Comparison of ENCODE assay signal across 25 cellular contexts in genomic region chr10:97644961-97645360, GRCh38. TPM values are rescaled to one million over a fixed set of nuclear protein-coding genes. Genes with fewer than 3 reads are reported as not detected.
"Had no signal": no experiment of that assay in that cellular context is flagged by ENCODE, and none has a peak within 500 bp of the region (broad histone marks: within the 10 kb centered on the region; RNA-seq: fewer than 3 reads in every experiment).

No MANE protein-coding gene starts in this region.

- H3K4me3 ChIP-seq: cardiac muscle cell, MG63, Peyer's patch had no signal

- DNase-seq: activated CD4-positive, alpha-beta memory T cell treated with anti-CD3 and anti-CD28 coated beads, Interleukin-2, amount 10 ng/mL, durations not matched to agents 7 days and 5 days; activated CD4-positive, alpha-beta T cell treated with anti-CD3 and anti-CD28 coated beads, Interleukin-2, amount 10 ng/mL, durations not matched to agents 7 days and 5 days; activated CD4-positive, CD25-positive, alpha-beta regulatory T cell; activated gamma-delta T cell treated with Interleukin-2 at 50 U/mL for 16 hours; activated naive CD4-positive, alpha-beta T cell treated with anti-CD3 and anti-CD28 coated beads, Interleukin-2, amount 10 ng/mL, durations not matched to agents 7 days and 5 days; activated naive CD8-positive, alpha-beta T cell treated with anti-CD3 and anti-CD28 coated beads for 36 hours; activated T-cell treated with anti-CD3 and anti-CD28 coated beads, Interleukin-2, amount 50 U/mL, for 72 hours; brain microvascular endothelial cell; KG1; MG63; MV-4-11; NCI-H1092 treated with DMSO at 0.1 percent for 48 hours; NCI-H1417 treated with DMSO at 0.1 percent for 48 hours; NCI-H1694; NCI-H2029; NCI-H510A treated with DMSO at 0.1 percent for 48 hours; Peyer's patch; SHP77 treated with DMSO at 0.1 percent for 48 hours; T-helper 17 cell had no signal

- H3K9me3 ChIP-seq: MG63, Peyer's patch had no signal

- H3K27me3 ChIP-seq: brain microvascular endothelial cell, cardiac muscle cell, MG63, Peyer's patch had no signal

- ATAC-seq: activated T-cell treated with anti-CD3 and anti-CD28 coated beads, Interleukin-2, amount 50 U/mL, for 72 hours; T-helper 17 cell had no signal

- H3K27ac ChIP-seq: brain microvascular endothelial cell, cardiac muscle cell, Peyer's patch, VCaP had no signal

RNA-seq across cellular contexts. Expression of gene C10orf62, which starts 55.4 kb away (rescaled TPM):
- total RNA-seq: activated CD4-positive, alpha-beta memory T cell treated with anti-CD3 and anti-CD28 coated beads, Interleukin-2, amount 10 ng/mL, durations not matched to agents 7 days and 5 days; activated CD4-positive, alpha-beta T cell treated with anti-CD3 and anti-CD28 coated beads, Interleukin-2, amount 10 ng/mL, durations not matched to agents 7 days and 5 days; activated CD8-positive, alpha-beta memory T cell treated with anti-CD3 and anti-CD28 coated beads for 36 hours; activated naive CD8-positive, alpha-beta T cell treated with anti-CD3 and anti-CD28 coated beads for 36 hours; activated T-cell treated with anti-CD3 and anti-CD28 coated beads, Interleukin-2, amount 50 U/mL, for 72 hours; activated T-helper 2 cell treated with anti-CD3 and anti-CD28 coated beads, Interferon-gamma antibody, Interleukin-2, Interleukin-4, amounts not matched to agents 10 μg/mL and 5 μg/mL and 100 μg/mL, durations not matched to agents 14 hours and 24 hours and 36 hours; Peyer's patch; SK-MEL-5; T-helper 17 cell had no signal
- polyA plus RNA-seq: cardiac muscle cell, IgD-negative memory B cell had no signal
